In the genomic region with DNA sequence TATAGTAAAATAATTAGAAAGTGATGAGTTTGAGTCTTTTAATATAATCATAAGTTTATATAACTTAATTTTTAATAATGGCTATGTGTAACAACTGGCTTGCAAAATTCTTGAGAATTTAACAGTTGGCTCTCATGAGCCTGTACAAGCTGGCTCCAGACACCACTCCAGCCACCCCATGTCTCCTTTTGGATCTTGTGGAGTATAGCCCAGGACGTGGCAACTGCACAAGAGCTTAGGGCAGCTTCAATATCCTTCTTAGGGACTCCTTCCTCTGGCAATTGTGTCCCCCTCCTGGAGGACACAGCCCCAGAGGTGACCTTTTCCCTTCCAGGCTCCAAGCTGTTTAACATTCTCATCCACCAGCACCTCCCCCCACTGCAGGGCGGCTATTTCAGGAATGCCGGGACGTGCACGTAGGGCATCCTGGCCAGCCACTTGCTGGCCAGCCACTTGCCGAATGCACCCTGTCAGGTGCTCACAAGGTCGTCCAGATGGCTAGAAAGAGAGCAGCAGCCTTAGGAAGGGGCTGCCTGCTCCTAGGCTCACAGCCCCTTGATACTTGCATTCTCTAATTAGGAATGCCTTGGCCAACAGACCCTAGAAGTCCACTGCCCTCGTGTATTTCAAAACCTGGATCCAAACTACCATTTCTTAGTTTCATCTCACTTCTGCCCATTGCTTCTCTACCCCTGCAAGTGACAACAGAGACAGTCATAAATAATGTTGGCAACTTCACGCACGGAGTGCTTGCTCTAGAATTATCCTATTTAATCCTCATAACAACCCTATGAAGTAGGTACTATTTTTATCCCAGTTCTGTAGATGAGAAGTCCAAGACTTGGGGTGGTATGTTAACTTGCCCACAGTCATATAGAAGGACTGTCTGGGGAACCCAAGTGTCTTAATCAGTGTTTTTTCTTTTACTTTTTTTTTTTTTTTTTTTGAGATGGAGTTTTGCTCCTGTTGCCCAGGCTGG, we compare ENCODE assay signal across 1 cellular context.
TF ChIP-seq lines count a peak whose summit lies in the region.

No MANE protein-coding gene starts in this region.

TF ChIP-seq in WTC11, 78 proteins besides CTCF, POLR2A, EP300 and RAD21 (continued from another document):
- TF ChIP-seq, protein P1, sequence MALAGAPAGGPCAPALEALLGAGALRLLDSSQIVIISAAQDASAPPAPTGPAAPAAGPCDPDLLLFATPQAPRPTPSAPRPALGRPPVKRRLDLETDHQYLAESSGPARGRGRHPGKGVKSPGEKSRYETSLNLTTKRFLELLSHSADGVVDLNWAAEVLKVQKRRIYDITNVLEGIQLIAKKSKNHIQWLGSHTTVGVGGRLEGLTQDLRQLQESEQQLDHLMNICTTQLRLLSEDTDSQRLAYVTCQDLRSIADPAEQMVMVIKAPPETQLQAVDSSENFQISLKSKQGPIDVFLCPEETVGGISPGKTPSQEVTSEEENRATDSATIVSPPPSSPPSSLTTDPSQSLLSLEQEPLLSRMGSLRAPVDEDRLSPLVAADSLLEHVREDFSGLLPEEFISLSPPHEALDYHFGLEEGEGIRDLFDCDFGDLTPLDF (CRISPR knock-in tag; IDR thresholded peaks at IDR 0.05): no peak
- TF ChIP-seq, protein P2, sequence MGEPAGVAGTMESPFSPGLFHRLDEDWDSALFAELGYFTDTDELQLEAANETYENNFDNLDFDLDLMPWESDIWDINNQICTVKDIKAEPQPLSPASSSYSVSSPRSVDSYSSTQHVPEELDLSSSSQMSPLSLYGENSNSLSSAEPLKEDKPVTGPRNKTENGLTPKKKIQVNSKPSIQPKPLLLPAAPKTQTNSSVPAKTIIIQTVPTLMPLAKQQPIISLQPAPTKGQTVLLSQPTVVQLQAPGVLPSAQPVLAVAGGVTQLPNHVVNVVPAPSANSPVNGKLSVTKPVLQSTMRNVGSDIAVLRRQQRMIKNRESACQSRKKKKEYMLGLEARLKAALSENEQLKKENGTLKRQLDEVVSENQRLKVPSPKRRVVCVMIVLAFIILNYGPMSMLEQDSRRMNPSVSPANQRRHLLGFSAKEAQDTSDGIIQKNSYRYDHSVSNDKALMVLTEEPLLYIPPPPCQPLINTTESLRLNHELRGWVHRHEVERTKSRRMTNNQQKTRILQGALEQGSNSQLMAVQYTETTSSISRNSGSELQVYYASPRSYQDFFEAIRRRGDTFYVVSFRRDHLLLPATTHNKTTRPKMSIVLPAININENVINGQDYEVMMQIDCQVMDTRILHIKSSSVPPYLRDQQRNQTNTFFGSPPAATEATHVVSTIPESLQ (CRISPR knock-in tag; IDR thresholded peaks at IDR 0.05): no peak
- no peak for TF ChIP-seq ZNF671 (CRISPR knock-in tag; IDR thresholded peaks at IDR 0.05)
- TF ChIP-seq ESRRA (CRISPR knock-in tag; IDR thresholded peaks at IDR 0.05; ENCODE audit: borderline replicate concordance): no peak
- no peak for TF ChIP-seq JAZF1 (CRISPR knock-in tag; IDR thresholded peaks at IDR 0.05)
- TF ChIP-seq, protein P3, sequence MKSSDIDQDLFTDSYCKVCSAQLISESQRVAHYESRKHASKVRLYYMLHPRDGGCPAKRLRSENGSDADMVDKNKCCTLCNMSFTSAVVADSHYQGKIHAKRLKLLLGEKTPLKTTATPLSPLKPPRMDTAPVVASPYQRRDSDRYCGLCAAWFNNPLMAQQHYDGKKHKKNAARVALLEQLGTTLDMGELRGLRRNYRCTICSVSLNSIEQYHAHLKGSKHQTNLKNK (CRISPR knock-in tag; IDR thresholded peaks at IDR 0.05): no peak
- no peak for TF ChIP-seq GTF2I (CRISPR knock-in tag; conservative IDR thresholded peaks at IDR 0.05)
- TF ChIP-seq, protein P4, sequence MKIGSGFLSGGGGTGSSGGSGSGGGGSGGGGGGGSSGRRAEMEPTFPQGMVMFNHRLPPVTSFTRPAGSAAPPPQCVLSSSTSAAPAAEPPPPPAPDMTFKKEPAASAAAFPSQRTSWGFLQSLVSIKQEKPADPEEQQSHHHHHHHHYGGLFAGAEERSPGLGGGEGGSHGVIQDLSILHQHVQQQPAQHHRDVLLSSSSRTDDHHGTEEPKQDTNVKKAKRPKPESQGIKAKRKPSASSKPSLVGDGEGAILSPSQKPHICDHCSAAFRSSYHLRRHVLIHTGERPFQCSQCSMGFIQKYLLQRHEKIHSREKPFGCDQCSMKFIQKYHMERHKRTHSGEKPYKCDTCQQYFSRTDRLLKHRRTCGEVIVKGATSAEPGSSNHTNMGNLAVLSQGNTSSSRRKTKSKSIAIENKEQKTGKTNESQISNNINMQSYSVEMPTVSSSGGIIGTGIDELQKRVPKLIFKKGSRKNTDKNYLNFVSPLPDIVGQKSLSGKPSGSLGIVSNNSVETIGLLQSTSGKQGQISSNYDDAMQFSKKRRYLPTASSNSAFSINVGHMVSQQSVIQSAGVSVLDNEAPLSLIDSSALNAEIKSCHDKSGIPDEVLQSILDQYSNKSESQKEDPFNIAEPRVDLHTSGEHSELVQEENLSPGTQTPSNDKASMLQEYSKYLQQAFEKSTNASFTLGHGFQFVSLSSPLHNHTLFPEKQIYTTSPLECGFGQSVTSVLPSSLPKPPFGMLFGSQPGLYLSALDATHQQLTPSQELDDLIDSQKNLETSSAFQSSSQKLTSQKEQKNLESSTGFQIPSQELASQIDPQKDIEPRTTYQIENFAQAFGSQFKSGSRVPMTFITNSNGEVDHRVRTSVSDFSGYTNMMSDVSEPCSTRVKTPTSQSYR (CRISPR knock-in tag; IDR thresholded peaks at IDR 0.05): peak; percentile 84
- TF ChIP-seq TEAD1 (CRISPR knock-in tag; IDR thresholded peaks at IDR 0.05): peak; percentile 57; the same call in 1 of the 2 replicates
- TF ChIP-seq, protein P5, sequence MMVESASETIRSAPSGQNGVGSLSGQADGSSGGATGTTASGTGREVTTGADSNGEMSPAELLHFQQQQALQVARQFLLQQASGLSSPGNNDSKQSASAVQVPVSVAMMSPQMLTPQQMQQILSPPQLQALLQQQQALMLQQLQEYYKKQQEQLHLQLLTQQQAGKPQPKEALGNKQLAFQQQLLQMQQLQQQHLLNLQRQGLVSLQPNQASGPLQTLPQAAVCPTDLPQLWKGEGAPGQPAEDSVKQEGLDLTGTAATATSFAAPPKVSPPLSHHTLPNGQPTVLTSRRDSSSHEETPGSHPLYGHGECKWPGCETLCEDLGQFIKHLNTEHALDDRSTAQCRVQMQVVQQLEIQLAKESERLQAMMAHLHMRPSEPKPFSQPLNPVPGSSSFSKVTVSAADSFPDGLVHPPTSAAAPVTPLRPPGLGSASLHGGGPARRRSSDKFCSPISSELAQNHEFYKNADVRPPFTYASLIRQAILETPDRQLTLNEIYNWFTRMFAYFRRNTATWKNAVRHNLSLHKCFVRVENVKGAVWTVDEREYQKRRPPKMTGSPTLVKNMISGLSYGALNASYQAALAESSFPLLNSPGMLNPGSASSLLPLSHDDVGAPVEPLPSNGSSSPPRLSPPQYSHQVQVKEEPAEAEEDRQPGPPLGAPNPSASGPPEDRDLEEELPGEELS (CRISPR knock-in tag; IDR thresholded peaks at IDR 0.05): no peak
- TF ChIP-seq, protein P6, sequence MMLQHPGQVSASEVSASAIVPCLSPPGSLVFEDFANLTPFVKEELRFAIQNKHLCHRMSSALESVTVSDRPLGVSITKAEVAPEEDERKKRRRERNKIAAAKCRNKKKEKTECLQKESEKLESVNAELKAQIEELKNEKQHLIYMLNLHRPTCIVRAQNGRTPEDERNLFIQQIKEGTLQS (CRISPR knock-in tag; conservative IDR thresholded peaks at IDR 0.05): no peak
- TF ChIP-seq CREM (CRISPR knock-in tag; IDR thresholded peaks at IDR 0.05): no peak
- TF ChIP-seq OVOL2 (CRISPR knock-in tag; IDR thresholded peaks at IDR 0.05; ENCODE audit: borderline replicate concordance): no peak
- peak; percentile 41; the same call in 1 of the 2 replicates for TF ChIP-seq ZNF121 (CRISPR knock-in tag; IDR thresholded peaks at IDR 0.05)
- TF ChIP-seq, protein P7, sequence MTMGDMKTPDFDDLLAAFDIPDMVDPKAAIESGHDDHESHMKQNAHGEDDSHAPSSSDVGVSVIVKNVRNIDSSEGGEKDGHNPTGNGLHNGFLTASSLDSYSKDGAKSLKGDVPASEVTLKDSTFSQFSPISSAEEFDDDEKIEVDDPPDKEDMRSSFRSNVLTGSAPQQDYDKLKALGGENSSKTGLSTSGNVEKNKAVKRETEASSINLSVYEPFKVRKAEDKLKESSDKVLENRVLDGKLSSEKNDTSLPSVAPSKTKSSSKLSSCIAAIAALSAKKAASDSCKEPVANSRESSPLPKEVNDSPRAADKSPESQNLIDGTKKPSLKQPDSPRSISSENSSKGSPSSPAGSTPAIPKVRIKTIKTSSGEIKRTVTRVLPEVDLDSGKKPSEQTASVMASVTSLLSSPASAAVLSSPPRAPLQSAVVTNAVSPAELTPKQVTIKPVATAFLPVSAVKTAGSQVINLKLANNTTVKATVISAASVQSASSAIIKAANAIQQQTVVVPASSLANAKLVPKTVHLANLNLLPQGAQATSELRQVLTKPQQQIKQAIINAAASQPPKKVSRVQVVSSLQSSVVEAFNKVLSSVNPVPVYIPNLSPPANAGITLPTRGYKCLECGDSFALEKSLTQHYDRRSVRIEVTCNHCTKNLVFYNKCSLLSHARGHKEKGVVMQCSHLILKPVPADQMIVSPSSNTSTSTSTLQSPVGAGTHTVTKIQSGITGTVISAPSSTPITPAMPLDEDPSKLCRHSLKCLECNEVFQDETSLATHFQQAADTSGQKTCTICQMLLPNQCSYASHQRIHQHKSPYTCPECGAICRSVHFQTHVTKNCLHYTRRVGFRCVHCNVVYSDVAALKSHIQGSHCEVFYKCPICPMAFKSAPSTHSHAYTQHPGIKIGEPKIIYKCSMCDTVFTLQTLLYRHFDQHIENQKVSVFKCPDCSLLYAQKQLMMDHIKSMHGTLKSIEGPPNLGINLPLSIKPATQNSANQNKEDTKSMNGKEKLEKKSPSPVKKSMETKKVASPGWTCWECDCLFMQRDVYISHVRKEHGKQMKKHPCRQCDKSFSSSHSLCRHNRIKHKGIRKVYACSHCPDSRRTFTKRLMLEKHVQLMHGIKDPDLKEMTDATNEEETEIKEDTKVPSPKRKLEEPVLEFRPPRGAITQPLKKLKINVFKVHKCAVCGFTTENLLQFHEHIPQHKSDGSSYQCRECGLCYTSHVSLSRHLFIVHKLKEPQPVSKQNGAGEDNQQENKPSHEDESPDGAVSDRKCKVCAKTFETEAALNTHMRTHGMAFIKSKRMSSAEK (CRISPR knock-in tag; IDR thresholded peaks at IDR 0.05; ENCODE audit: borderline replicate concordance): no peak
- no peak for TF ChIP-seq MYBL2 (CRISPR knock-in tag; IDR thresholded peaks at IDR 0.05)
- TF ChIP-seq MXD4 (CRISPR knock-in tag; IDR thresholded peaks at IDR 0.05; ENCODE audit: borderline replicate concordance): no peak
- TF ChIP-seq NFE2L1 (CRISPR knock-in tag; IDR thresholded peaks at IDR 0.05): no peak
- no peak for TF ChIP-seq IRF2 (CRISPR knock-in tag; IDR thresholded peaks at IDR 0.05; ENCODE audit: borderline replicate concordance, low read depth)
- TF ChIP-seq ETV6 (CRISPR knock-in tag; IDR thresholded peaks at IDR 0.05): no peak
TF ChIP-seq in WTC11: peak in this region for 3.
